In the genomic region with DNA sequence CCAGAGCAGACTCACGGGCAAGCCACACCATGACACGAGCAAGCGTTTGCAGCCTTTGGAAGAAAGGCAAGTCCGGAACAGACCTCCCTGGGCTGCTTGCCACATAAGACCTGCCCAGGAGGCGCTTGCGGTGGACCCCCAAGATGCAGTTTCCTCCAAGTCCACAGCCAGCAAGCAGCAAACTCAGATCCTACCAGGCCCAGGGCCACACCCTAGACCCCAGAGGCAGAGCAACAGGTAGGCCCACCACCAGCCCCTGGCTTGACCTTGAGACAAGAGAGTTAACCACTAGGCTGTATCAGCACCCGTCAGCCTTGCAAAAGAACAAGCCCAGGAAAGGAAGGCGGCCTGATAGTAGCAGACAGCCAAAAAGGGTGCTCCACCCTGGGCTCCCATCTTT, we compare ENCODE assay signal across 1 cellular context.
TF ChIP-seq lines count a peak whose summit lies in the region.

No MANE protein-coding gene starts in this region.

TF ChIP-seq in K562, 482 proteins besides CTCF, POLR2A, EP300 and RAD21:
- TF ChIP-seq HSF4 (CRISPR knock-in tag; IDR thresholded peaks at IDR 0.05; ENCODE audit: borderline replicate concordance) (no peak), CREM (IDR thresholded peaks at IDR 0.05; ENCODE audit: low read depth) (no peak), ZNF12 (CRISPR knock-in tag; IDR thresholded peaks at IDR 0.05) (peak; percentile 45; the same call in 1 of the 2 replicates), LEF1 (IDR thresholded peaks at IDR 0.05) (no peak)
